8 cellular contexts compared by ENCODE assay signal in the genomic region with DNA sequence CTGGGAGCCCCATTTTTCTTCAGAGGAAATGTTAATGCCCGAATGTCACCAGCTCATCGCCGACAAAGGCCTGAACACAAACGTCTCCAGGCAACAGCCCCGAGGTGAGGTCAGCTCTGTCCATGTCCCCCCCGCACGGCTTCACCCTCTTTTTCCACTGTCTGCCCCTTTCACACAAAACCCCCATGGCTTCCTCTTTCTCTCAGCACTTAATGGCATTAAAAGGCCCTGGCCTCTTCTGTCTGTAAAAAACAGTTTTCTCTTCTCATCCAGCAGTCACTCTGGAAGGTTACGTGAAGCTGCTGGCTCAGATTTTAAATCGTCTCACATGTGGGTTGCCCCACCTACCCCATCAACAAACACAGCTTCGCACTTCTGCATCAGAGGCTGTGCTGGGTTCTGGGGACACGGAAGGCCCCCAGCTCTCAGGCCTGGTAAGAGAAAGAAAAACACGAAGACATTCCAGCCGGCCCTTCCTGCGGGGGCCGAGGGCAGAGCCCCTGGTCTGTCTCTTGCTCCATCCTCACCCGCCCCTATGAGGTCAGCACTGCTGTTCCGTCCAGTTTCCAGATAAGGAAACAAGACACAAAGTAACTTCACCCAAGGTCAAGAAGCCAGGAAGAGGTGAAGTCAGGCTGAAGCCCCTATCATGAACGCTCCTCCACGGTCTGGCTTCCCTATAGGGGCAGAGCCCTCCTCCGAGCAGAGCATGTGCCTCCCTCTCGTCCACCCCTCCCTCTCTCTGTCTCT.
A peak's percentile ranks its signal among the peaks of the same experiment; 100 is the strongest.
DNase-seq lines count a peak whose midpoint lies in the region; ATAC-seq and TF ChIP-seq lines count a peak whose summit lies in the region.

No MANE protein-coding gene starts in this region.

- no peak for DNase-seq in CD4-positive, alpha-beta memory T cell
- DNase-seq in activated B cell treated with CpG ODN at 0.5 μM for 24 hours (no peak), fibroblast of mammary gland (ENCODE audit: low read depth) (peak; percentile 19), omental fat pad (ENCODE audit: low spot score) (no peak), EL (no peak), caudate nucleus (lab: John Stamatoyannopoulos, UW) (no peak), NCI-H146 treated with DMSO at 0.1 percent for 48 hours (lab: John Stamatoyannopoulos, UW; ENCODE audit: unreplicated experiment) (no peak)

- H3K27ac Mint-ChIP-seq in CD4-positive, alpha-beta memory T cell: peak overlapping the region in 4 of 7 donors; percentile 59 to 73 (median 69)
- peak overlapping the region; percentile 66 for H3K27ac Mint-ChIP-seq in activated B cell treated with CpG ODN at 0.5 μM for 24 hours

- ATAC-seq in activated B cell treated with CpG ODN at 0.5 μM for 24 hours (ENCODE audit: low read depth): no peak
- ATAC-seq in omental fat pad (ENCODE audit: low FRiP score): peak; percentile 69
- no peak for ATAC-seq in GM19023 (IDR thresholded peaks at IDR 0.05; ENCODE audit: unreplicated experiment)

- peaks cover 3 to 6% of the 10 kb centered on the region in 2 donors for H3K36me3 Mint-ChIP-seq in CD4-positive, alpha-beta memory T cell
- H3K36me3 Mint-ChIP-seq in activated B cell treated with CpG ODN at 0.5 μM for 24 hours (ENCODE audit: low read depth): peaks cover 3% of the 10 kb centered on the region

- H3K27ac ChIP-seq in CD4-positive, alpha-beta memory T cell (ENCODE audit: low read depth, low read length): no peak overlapping the region
- H3K27ac ChIP-seq in caudate nucleus (ENCODE audit: low read depth, low read length): no peak overlapping the region

- peak overlapping the region in 2 of 8 donors; percentile 7 to 44 for H3K4me3 Mint-ChIP-seq in CD4-positive, alpha-beta memory T cell
- peak overlapping the region; percentile 29 for H3K4me3 Mint-ChIP-seq in activated B cell treated with CpG ODN at 0.5 μM for 24 hours

- H3K4me1 ChIP-seq in CD4-positive, alpha-beta memory T cell (ENCODE audit: insufficient read depth, low read length): peaks cover 22% of the 10 kb centered on the region

- H3K9me3 ChIP-seq in CD4-positive, alpha-beta memory T cell (ENCODE audit: control insufficient read depth in 1 of 2, low read length in 2 of 2): no peaks in the 10 kb centered on the region

- H3K9me3 Mint-ChIP-seq in CD4-positive, alpha-beta memory T cell: peaks cover 0 to 4% (median 0%) of the 10 kb centered on the region in 8 donors
- peaks cover 6% of the 10 kb centered on the region for H3K9me3 Mint-ChIP-seq in activated B cell treated with CpG ODN at 0.5 μM for 24 hours

- peaks cover 12 to 48% (median 30%) of the 10 kb centered on the region in 4 donors for H3K4me1 Mint-ChIP-seq in CD4-positive, alpha-beta memory T cell
- H3K4me1 Mint-ChIP-seq in activated B cell treated with CpG ODN at 0.5 μM for 24 hours: peaks cover 32% of the 10 kb centered on the region

- CTCF ChIA-PET in CD4-positive, alpha-beta memory T cell (lab: Charles Lee; ENCODE audit: partially characterized antibody): interaction anchor here (1.3 kb wide), 1 partner anchor 9 kb away, joined by 4 read pairs; no protein-coding TSS in a partner anchor
- CTCF ChIA-PET in activated B cell treated with CpG ODN at 0.5 μM for 24 hours (lab: Charles Lee): no interaction called here

- H3K27me3 ChIP-seq in CD4-positive, alpha-beta memory T cell (ENCODE audit: insufficient read depth, low read length): no peaks in the 10 kb centered on the region

- no peak overlapping the region for H3K4me3 ChIP-seq in CD4-positive, alpha-beta memory T cell (ENCODE audit: low read length in 2 of 2)
- no peak overlapping the region for H3K4me3 ChIP-seq in fibroblast of mammary gland (ENCODE audit: control insufficient read depth, low read depth, low read length)

- intact Hi-C loops in CD4-positive, alpha-beta memory T cell (cut with micrococcal nuclease): no loop called here
- intact Hi-C loops in activated B cell treated with CpG ODN at 0.5 μM for 24 hours (cut with micrococcal nuclease): no loop called here

- no peak for TF ChIP-seq CTCF in activated B cell treated with CpG ODN at 0.5 μM for 24 hours (IDR thresholded peaks at IDR 0.05)
- no peak for TF ChIP-seq CTCF in fibroblast of mammary gland (conservative IDR thresholded peaks at IDR 0.05; ENCODE audit: control insufficient read depth, insufficient read depth, low read depth, low read length)
- TF ChIP-seq CTCF in omental fat pad (IDR thresholded peaks at IDR 0.05): no peak

- H3K36me3 ChIP-seq in CD4-positive, alpha-beta memory T cell (ENCODE audit: insufficient read depth, low read length): no peaks in the 10 kb centered on the region

- H3K27me3 Mint-ChIP-seq in CD4-positive, alpha-beta memory T cell: no peaks in the 10 kb centered on the region
- H3K27me3 Mint-ChIP-seq in activated B cell treated with CpG ODN at 0.5 μM for 24 hours: no peaks in the 10 kb centered on the region

- POLR2A ChIA-PET in CD4-positive, alpha-beta memory T cell (lab: Charles Lee; ENCODE audit: partially characterized antibody): interaction anchor here (1.8 kb wide), 1 partner anchor 7 kb away, joined by 7 read pairs; no protein-coding TSS in a partner anchor
- POLR2A ChIA-PET in activated B cell treated with CpG ODN at 0.5 μM for 24 hours (lab: Charles Lee): no interaction called here
